In the genomic region with DNA sequence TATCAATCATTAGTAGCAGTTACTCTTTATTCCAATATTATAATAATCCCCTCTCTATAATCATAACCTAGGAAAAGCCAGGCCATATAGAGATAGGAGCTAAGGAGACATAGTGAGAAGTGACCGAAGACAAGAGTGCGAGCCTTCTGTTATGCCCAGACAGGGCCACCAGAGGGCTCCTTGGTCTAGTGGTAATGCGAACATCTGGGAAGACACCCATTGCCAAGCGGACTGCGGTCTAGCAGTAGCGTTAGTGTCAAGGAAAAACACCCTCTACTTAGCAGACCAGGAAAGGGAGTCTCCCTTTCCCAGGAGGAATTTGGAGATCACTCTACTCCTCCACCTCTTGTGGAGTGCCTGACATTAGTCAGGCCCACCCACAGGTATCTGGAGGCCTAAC, we compare ENCODE assay signal across 17 cellular contexts.
A peak's percentile ranks its signal among the peaks of the same experiment; 100 is the strongest.
DNase-seq lines count a peak whose midpoint lies in the region; ATAC-seq and TF ChIP-seq lines count a peak whose summit lies in the region.
"Had no signal": no experiment of that assay in that cellular context is flagged by ENCODE, and none has a peak within 500 bp of the region (broad histone marks: within the 10 kb centered on the region; RNA-seq: fewer than 3 reads in every experiment).

No MANE protein-coding gene starts in this region.

- H3K4me3 ChIP-seq in RWPE2 (ENCODE audit: severe bottlenecking) (no peak overlapping the region), fibroblast of villous mesenchyme (ENCODE audit: low read depth, low read length) (no peak overlapping the region)
- H3K4me3 ChIP-seq: PC-9, SJSA1 had no signal

- DNase-seq in KBM-7 (peak; percentile 9), RWPE2 (ENCODE audit: low spot score) (no peak), fibroblast of villous mesenchyme (ENCODE audit: low read depth) (peak; percentile 0), DMS53 (lab: John Stamatoyannopoulos, UW) (no peak), NCI-H2107 treated with DMSO at 0.1 percent for 48 hours (lab: John Stamatoyannopoulos, UW; ENCODE audit: unreplicated experiment) (no peak), NCI-H524 (lab: John Stamatoyannopoulos, UW) (no peak)
- DNase-seq: AML-193, DMS79 treated with DMSO at 0.1 percent for 48 hours, NCI-H1105, NCI-H2081, NCI-H510A, NCI-H774, PC-9 had no signal

- H3K4me1 ChIP-seq in RWPE2 (ENCODE audit: insufficient read depth, poor library complexity, severe bottlenecking): peaks cover 9% of the 10 kb centered on the region
- H3K4me1 ChIP-seq: SJSA1 had no signal

- H3K36me3 ChIP-seq in RWPE2 (ENCODE audit: low read depth): no peaks in the 10 kb centered on the region
- H3K36me3 ChIP-seq: SJSA1 had no signal

- no peaks in the 10 kb centered on the region for H3K27me3 ChIP-seq in RWPE2 (ENCODE audit: insufficient read depth, poor library complexity, severe bottlenecking)
- H3K27me3 ChIP-seq: SJSA1 had no signal

- ATAC-seq in RWPE2 (ENCODE audit: low read depth): no peak
- no peak for ATAC-seq in GM21723 (IDR thresholded peaks at IDR 0.05; ENCODE audit: unreplicated experiment)

- no peaks in the 10 kb centered on the region for H3K9me3 ChIP-seq in RWPE2 (ENCODE audit: severe bottlenecking)
- H3K9me3 ChIP-seq: SJSA1 had no signal

- TF ChIP-seq CTCF in RWPE2 (IDR thresholded peaks at IDR 0.05; ENCODE audit: poor library complexity, severe bottlenecking): peak; percentile 36
- TF ChIP-seq CTCF in fibroblast of villous mesenchyme (IDR thresholded peaks at IDR 0.05; ENCODE audit: insufficient read depth, low read depth, low read length): peak; percentile 9

- in situ Hi-C loops in KBM-7 (cut with MboI; ENCODE audit: low pct_unique_long_range_greater_than_20kb, low sequenced_read_pairs): no loop called here

- H3K27ac ChIP-seq in RWPE2 (ENCODE audit: poor library complexity, severe bottlenecking): no peak overlapping the region
- H3K27ac ChIP-seq: C4-2B, PC-9, RWPE1, SJSA1 had no signal

Comparison
In these comparisons a context has a peak if more than half of its experiments do, and no peak if none do; other contexts are left out.
1. DNase-seq: peak in KBM-7 (single experiment) and fibroblast of villous mesenchyme (single experiment); none in RWPE2 (single experiment), DMS53 (single experiment), NCI-H2107 treated with DMSO at 0.1 percent for 48 hours (single experiment) and NCI-H524 (0 of 2).